23 cellular contexts compared by ENCODE assay signal in the genomic region with DNA sequence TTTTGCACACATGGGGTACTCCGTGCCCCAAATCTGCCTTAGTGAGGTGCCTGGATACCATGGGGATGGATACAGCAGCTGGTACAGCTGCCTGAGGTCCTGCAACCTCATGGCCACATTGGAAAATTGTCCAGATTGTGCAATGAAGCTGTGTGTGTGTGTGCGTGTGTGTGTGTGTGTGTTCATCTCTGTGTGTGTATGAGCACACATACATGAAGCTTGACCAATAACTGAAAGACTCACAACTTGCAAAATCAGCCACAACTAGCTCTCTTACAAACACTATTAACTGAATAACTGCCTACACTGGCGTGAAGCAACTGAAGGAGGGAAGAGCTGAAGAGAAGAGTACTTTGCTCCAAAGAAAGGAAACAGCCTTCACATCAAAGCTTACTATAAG.
"Had no signal": no experiment of that assay in that cellular context is flagged by ENCODE, and none has a peak within 500 bp of the region (broad histone marks: within the 10 kb centered on the region; RNA-seq: fewer than 3 reads in every experiment).

No MANE protein-coding gene starts in this region.

- H3K36me3 Mint-ChIP-seq: activated CD4-positive, alpha-beta memory T cell treated with anti-CD3 and anti-CD28 coated beads for 36 hours; activated naive CD8-positive, alpha-beta T cell; brain had no signal

- ATAC-seq: activated T-cell treated with anti-CD3 and anti-CD28 coated beads, Interleukin-2, amount 50 U/mL, for 4 hours; PC-3 had no signal

- H3K4me1 Mint-ChIP-seq: activated B cell treated with CpG ODN at 0.5 μM for 24 hours; activated CD4-positive, alpha-beta T cell treated with anti-CD3 and anti-CD28 coated beads, Interleukin-2, amount 10 ng/mL, durations not matched to agents 7 days and 5 days; central memory CD8-positive, alpha-beta T cell had no signal

- H3K27ac Mint-ChIP-seq: activated B cell treated with CpG ODN at 0.5 μM for 24 hours; activated CD4-positive, alpha-beta memory T cell treated with anti-CD3 and anti-CD28 coated beads for 36 hours; activated CD4-positive, alpha-beta T cell treated with anti-CD3 and anti-CD28 coated beads, Interleukin-2, amount 10 ng/mL, durations not matched to agents 7 days and 5 days; activated naive CD4-positive, alpha-beta T cell treated with anti-CD3 and anti-CD28 coated beads for 36 hours; activated naive CD8-positive, alpha-beta T cell; brain; T-helper 1 cell treated with Interleukin-12 subunit alpha and Interleukin-12 subunit beta and Interleukin-4 antibody, amounts not matched to agents 30 μg/mL and 1 μg/mL, for 36 hours had no signal

- DNase-seq: activated B cell treated with CpG ODN at 0.5 μM for 24 hours; activated CD4-positive, alpha-beta memory T cell treated with anti-CD3 and anti-CD28 coated beads for 36 hours; activated CD4-positive, alpha-beta T cell treated with anti-CD3 and anti-CD28 coated beads, Interleukin-2, amount 10 ng/mL, durations not matched to agents 7 days and 5 days; activated CD8-positive, alpha-beta memory T cell treated with anti-CD3 and anti-CD28 coated beads for 24 hours; activated effector memory CD4-positive, alpha-beta T cell treated with anti-CD3 and anti-CD28 coated beads, Interleukin-2, amount 50 U/mL, for 16 hours; activated naive CD4-positive, alpha-beta T cell treated with anti-CD3 and anti-CD28 coated beads for 36 hours; activated T-cell treated with anti-CD3 and anti-CD28 coated beads, Interleukin-2, amount 50 U/mL, for 4 hours; amygdala; Kasumi-1; KBM-7; NCI-H1105 treated with DMSO at 0.1 percent for 48 hours; NCI-H1436 treated with DMSO at 0.1 percent for 48 hours; NCI-H187; NCI-H2081 treated with DMSO at 0.1 percent for 48 hours; NCI-H446 treated with DMSO at 0.1 percent for 48 hours; NCI-H526 treated with DMSO at 0.1 percent for 48 hours; NK-92 treated with Interleukin-12 subunit alpha and Interleukin-12 subunit beta, amount 100 ng/mL, for 24 hours; PC-3; SHP77 had no signal

- H3K27me3 Mint-ChIP-seq: activated B cell treated with CpG ODN at 0.5 μM for 24 hours had no signal

- H3K9me3 Mint-ChIP-seq: activated B cell treated with CpG ODN at 0.5 μM for 24 hours; activated CD4-positive, alpha-beta memory T cell treated with anti-CD3 and anti-CD28 coated beads for 36 hours; activated CD4-positive, alpha-beta T cell treated with anti-CD3 and anti-CD28 coated beads, Interleukin-2, amount 10 ng/mL, durations not matched to agents 7 days and 5 days; activated naive CD4-positive, alpha-beta T cell treated with anti-CD3 and anti-CD28 coated beads for 36 hours; activated T-cell treated with anti-CD3 and anti-CD28 coated beads, Interleukin-2, amount 50 U/mL, for 4 hours; central memory CD8-positive, alpha-beta T cell; T-helper 1 cell treated with Interleukin-12 subunit alpha and Interleukin-12 subunit beta and Interleukin-4 antibody, amounts not matched to agents 30 μg/mL and 1 μg/mL, for 36 hours had no signal

- H3K4me3 Mint-ChIP-seq: activated B cell treated with CpG ODN at 0.5 μM for 24 hours; activated CD4-positive, alpha-beta memory T cell treated with anti-CD3 and anti-CD28 coated beads for 36 hours; activated CD4-positive, alpha-beta T cell treated with anti-CD3 and anti-CD28 coated beads, Interleukin-2, amount 10 ng/mL, durations not matched to agents 7 days and 5 days; activated naive CD4-positive, alpha-beta T cell treated with anti-CD3 and anti-CD28 coated beads for 36 hours; activated naive CD8-positive, alpha-beta T cell; activated T-cell treated with anti-CD3 and anti-CD28 coated beads, Interleukin-2, amount 50 U/mL, for 4 hours; brain; central memory CD8-positive, alpha-beta T cell; T-helper 1 cell treated with Interleukin-12 subunit alpha and Interleukin-12 subunit beta and Interleukin-4 antibody, amounts not matched to agents 30 μg/mL and 1 μg/mL, for 36 hours had no signal
